ENCODE assay signal across 8 cellular contexts in genomic region chr20:46709459-46710148, GRCh38. TPM values are rescaled to one million over a fixed set of nuclear protein-coding genes. Genes with fewer than 3 reads are reported as not detected.
A peak's percentile ranks its signal among the peaks of the same experiment; 100 is the strongest.
DNase-seq lines count a peak whose midpoint lies in the region; ATAC-seq lines count a peak whose summit lies in the region.

SLC2A10 (plus strand) TSS chr20:46709649; CDS start chr20:46709737, 88 bp downstream.

- peak; percentile 67 for ATAC-seq in activated CD8-positive, alpha-beta T cell treated with anti-CD3 and anti-CD28 coated beads, Interleukin-2, amount 10 ng/mL, durations not matched to agents 7 days and 5 days
- ATAC-seq in left cardiac atrium: peak; percentile 92

- no peak within 1 kb of the TSS for H3K27ac Mint-ChIP-seq in activated CD8-positive, alpha-beta T cell treated with anti-CD3 and anti-CD28 coated beads, Interleukin-2, amount 10 ng/mL, durations not matched to agents 7 days and 5 days

- H3K36me3 Mint-ChIP-seq in activated CD8-positive, alpha-beta T cell treated with anti-CD3 and anti-CD28 coated beads, Interleukin-2, amount 10 ng/mL, durations not matched to agents 7 days and 5 days (ENCODE audit: low read depth): no peaks in the 10 kb centered on the region

- intact Hi-C loops in left cardiac atrium (cut with DNase I): no loop called here
- intact Hi-C loops in posterior cingulate gyrus (cut with DNase I): no loop called here

- DNase-seq in NOMO-1 (lab: John Stamatoyannopoulos, UW; ENCODE audit: unreplicated experiment in 2 of 2): peak; percentile 35 to 39
- DNase-seq in NOMO-1 treated with dmso at 0.1 percent for 144 hours (lab: John Stamatoyannopoulos, UW; ENCODE audit: unreplicated experiment): no peak
- no peak for DNase-seq in activated CD8-positive, alpha-beta T cell treated with anti-CD3 and anti-CD28 coated beads, Interleukin-2, amount 10 ng/mL, durations not matched to agents 7 days and 5 days
- peak; percentile 75 for DNase-seq in left cardiac atrium
- peak in 6 of 10 donors; percentile 12 to 86 (median 46) for DNase-seq in posterior cingulate gyrus
- DNase-seq in activated effector memory CD4-positive, alpha-beta T cell treated with anti-CD3 and anti-CD28 coated beads, Interleukin-2, amount 50 U/mL, for 16 hours: no peak
- DNase-seq in GF-D8 (lab: John Stamatoyannopoulos, UW): no peak
- DNase-seq in NCI-H446 (lab: John Stamatoyannopoulos, UW): no peak

- POLR2A ChIA-PET in activated CD8-positive, alpha-beta T cell treated with anti-CD3 and anti-CD28 coated beads, Interleukin-2, amount 10 ng/mL, durations not matched to agents 7 days and 5 days (lab: Charles Lee): no interaction called here

- CTCF ChIA-PET in activated CD8-positive, alpha-beta T cell treated with anti-CD3 and anti-CD28 coated beads, Interleukin-2, amount 10 ng/mL, durations not matched to agents 7 days and 5 days (lab: Charles Lee): interaction anchor here (0.8 kb wide), 1 partner anchor 15 kb away, joined by 3 read pairs; no protein-coding TSS in a partner anchor

- H3K9me3 Mint-ChIP-seq in activated CD8-positive, alpha-beta T cell treated with anti-CD3 and anti-CD28 coated beads, Interleukin-2, amount 10 ng/mL, durations not matched to agents 7 days and 5 days (ENCODE audit: insufficient read depth): peaks cover 5% of the 10 kb centered on the region

- H3K4me1 Mint-ChIP-seq in activated CD8-positive, alpha-beta T cell treated with anti-CD3 and anti-CD28 coated beads, Interleukin-2, amount 10 ng/mL, durations not matched to agents 7 days and 5 days (ENCODE audit: low read depth): peaks cover 9% of the 10 kb centered on the region

- peaks cover 61% of the 10 kb centered on the region for H3K27me3 Mint-ChIP-seq in activated CD8-positive, alpha-beta T cell treated with anti-CD3 and anti-CD28 coated beads, Interleukin-2, amount 10 ng/mL, durations not matched to agents 7 days and 5 days (ENCODE audit: low read depth)

- H3K4me3 Mint-ChIP-seq in activated CD8-positive, alpha-beta T cell treated with anti-CD3 and anti-CD28 coated beads, Interleukin-2, amount 10 ng/mL, durations not matched to agents 7 days and 5 days: peak within 1 kb of the TSS; percentile 53

RNA-seq across cellular contexts. Expression of gene SLC2A10, which starts in this region (rescaled TPM):
- total RNA-seq in activated CD8-positive, alpha-beta T cell treated with anti-CD3 and anti-CD28 coated beads, Interleukin-2, amount 10 ng/mL, durations not matched to agents 7 days and 5 days: not detected
- 1 to 10 TPM; 5.6 to 7.7 TPM for total RNA-seq in left cardiac atrium

Comparison
In these comparisons a context has a peak if more than half of its experiments do, and no peak if none do; other contexts are left out.
1. RNA of gene SLC2A10 (total RNA-seq): 5.6 to 7.7 TPM in left cardiac atrium; not detected in activated CD8-positive, alpha-beta T cell treated with anti-CD3 and anti-CD28 coated beads, Interleukin-2, amount 10 ng/mL, durations not matched to agents 7 days and 5 days; every median in the first group is over 4 times any median in the second.
2. DNase-seq: peak in NOMO-1 (2 of 2), left cardiac atrium (single experiment) and posterior cingulate gyrus (6 of 10); none in NOMO-1 treated with dmso at 0.1 percent for 144 hours (single experiment), activated CD8-positive, alpha-beta T cell treated with anti-CD3 and anti-CD28 coated beads, Interleukin-2, amount 10 ng/mL, durations not matched to agents 7 days and 5 days (single experiment), activated effector memory CD4-positive, alpha-beta T cell treated with anti-CD3 and anti-CD28 coated beads, Interleukin-2, amount 50 U/mL, for 16 hours (single experiment), GF-D8 (single experiment) and NCI-H446 (0 of 2).
3. Peak in ATAC-seq in activated CD8-positive, alpha-beta T cell treated with anti-CD3 and anti-CD28 coated beads, Interleukin-2, amount 10 ng/mL, durations not matched to agents 7 days and 5 days; RNA of the gene not detected or under 1 TPM.